Comparison of ENCODE assay signal across 18 cellular contexts in genomic region chr6:75090574-75090973, GRCh38.
DNase-seq lines count a peak whose midpoint lies in the region; ATAC-seq and TF ChIP-seq lines count a peak whose summit lies in the region.
"Had no signal": no experiment of that assay in that cellular context is flagged by ENCODE, and none has a peak within 500 bp of the region (broad histone marks: within the 10 kb centered on the region; RNA-seq: fewer than 3 reads in every experiment).

No MANE protein-coding gene starts in this region.

- ATAC-seq in body of pancreas (peak; percentile 56), left lobe of liver (peak; percentile 57), GM21717 (IDR thresholded peaks at IDR 0.05; ENCODE audit: unreplicated experiment) (no peak)

- peaks cover 14% of the 10 kb centered on the region for H3K4me1 Mint-ChIP-seq in osteocyte (ENCODE audit: unreplicated experiment)
- H3K4me1 Mint-ChIP-seq: IgD-negative memory B cell had no signal

- intact Hi-C loops in body of pancreas (cut with DNase I), result no loop called here
- intact Hi-C loops in uterus (cut with DNase I; ENCODE audit: low total_unique reads), result no loop called here
- intact Hi-C loops in A673 (cut with micrococcal nuclease; ENCODE audit: unreplicated experiment), result no loop called here

- no peak overlapping the region for H3K27ac ChIP-seq in body of pancreas
- H3K27ac ChIP-seq in uterus, result peak overlapping the region; percentile 20 to 48
- H3K27ac ChIP-seq in A673 (ENCODE audit: low read depth, low read length, poor library complexity, severe bottlenecking), result no peak overlapping the region
- H3K27ac ChIP-seq: C4-2B had no signal

- CTCF ChIA-PET in A673 (lab: Charles Lee), result no interaction called here

- H3K4me1 ChIP-seq in body of pancreas (peaks cover 5% of the 10 kb centered on the region), uterus (peaks cover 0 to 4% of the 10 kb centered on the region in 2 donors), A673 (ENCODE audit: insufficient read depth, low read length, poor library complexity, severe bottlenecking) (no peaks in the 10 kb centered on the region)

- 13 to 17% methylated on average over 1 of the region's 1 CpG for WGBS in body of pancreas, 2 donors

- H3K9me3 ChIP-seq in body of pancreas (no peaks in the 10 kb centered on the region), uterus (no peaks in the 10 kb centered on the region), A673 (ENCODE audit: low read depth, low read length, poor library complexity, severe bottlenecking) (no peaks in the 10 kb centered on the region)
- H3K9me3 ChIP-seq: Caco-2, HAP-1 had no signal

- peak in 2 of 4 donors; percentile 6 to 19 for DNase-seq in body of pancreas
- no peak for DNase-seq in left lobe of liver (ENCODE audit: low spot score)
- no peak for DNase-seq in osteocyte (ENCODE audit: extremely low spot score, unreplicated experiment)
- no peak for DNase-seq in uterus
- no peak for DNase-seq in A673 (ENCODE audit: low spot score)
- no peak for DNase-seq in DMS153 (lab: John Stamatoyannopoulos, UW)
- no peak for DNase-seq in KG1 (lab: John Stamatoyannopoulos, UW)
- DNase-seq: AML-193; CD4-positive, alpha-beta T cell; DMS79; GDM1; GM23248; KBM-7 had no signal

- peaks cover 51% of the 10 kb centered on the region for H3K36me3 Mint-ChIP-seq in osteocyte (ENCODE audit: unreplicated experiment)
- H3K36me3 Mint-ChIP-seq: IgD-negative memory B cell had no signal

- no peaks in the 10 kb centered on the region for H3K27me3 Mint-ChIP-seq in osteocyte (ENCODE audit: unreplicated experiment)
- H3K27me3 Mint-ChIP-seq: IgD-negative memory B cell had no signal

- no peaks in the 10 kb centered on the region for H3K9me3 Mint-ChIP-seq in osteocyte (ENCODE audit: unreplicated experiment)
- H3K9me3 Mint-ChIP-seq: CD4-positive, alpha-beta T cell; IgD-negative memory B cell had no signal

- peak overlapping the region; percentile 44 for H3K27ac Mint-ChIP-seq in osteocyte (ENCODE audit: unreplicated experiment)
- H3K27ac Mint-ChIP-seq: CD4-positive, alpha-beta T cell; IgD-negative memory B cell had no signal

- TF ChIP-seq CTCF in body of pancreas (IDR thresholded peaks at IDR 0.05) (no peak), osteocyte (IDR thresholded peaks at IDR 0.05) (no peak), uterus (IDR thresholded peaks at IDR 0.05) (no peak), A673 (conservative IDR thresholded peaks at IDR 0.05; ENCODE audit: low read depth, low read length) (no peak)

- POLR2A ChIA-PET in A673 (lab: Charles Lee; ENCODE audit: low non-redundant PET), result no interaction called here

- H3K4me3 Mint-ChIP-seq in osteocyte (ENCODE audit: unreplicated experiment), result no peak overlapping the region
- H3K4me3 Mint-ChIP-seq: CD4-positive, alpha-beta T cell; IgD-negative memory B cell had no signal

- no peaks in the 10 kb centered on the region for H3K27me3 ChIP-seq in body of pancreas
- H3K27me3 ChIP-seq in uterus, result no peaks in the 10 kb centered on the region
- H3K27me3 ChIP-seq in A673 (replicated peaks; ENCODE audit: insufficient read depth, low read depth, low read length, poor library complexity), result no peaks in the 10 kb centered on the region

- no peaks in the 10 kb centered on the region for H3K36me3 ChIP-seq in body of pancreas (replicated peaks in 1 of 2; ENCODE audit: insufficient read depth in 1 of 2, low read depth in 2 of 2)
- no peaks in the 10 kb centered on the region for H3K36me3 ChIP-seq in uterus
- no peaks in the 10 kb centered on the region for H3K36me3 ChIP-seq in A673 (ENCODE audit: insufficient read depth, low read length, poor library complexity, severe bottlenecking)
- H3K36me3 ChIP-seq: HAP-1 had no signal

- BruUV-seq in A673 (replicated peaks; lab: Mats Ljungman, UMichigan), result no TSS peak

- TF ChIP-seq POLR2A in body of pancreas (IDR thresholded peaks at IDR 0.05) (no peak), uterus (IDR thresholded peaks at IDR 0.05) (no peak)

- H3K4me3 ChIP-seq in body of pancreas, result no peak overlapping the region
- H3K4me3 ChIP-seq in uterus, result no peak overlapping the region
- no peak overlapping the region for H3K4me3 ChIP-seq in A673 (ENCODE audit: low read depth, low read length, poor library complexity, severe bottlenecking)
- H3K4me3 ChIP-seq: GM23248, HAP-1 had no signal

Comparison
In these comparisons a context has a peak if more than half of its experiments do, and no peak if none do; other contexts are left out.
1. H3K27ac ChIP-seq: peak in uterus (2 of 2); none in body of pancreas (0 of 4) and A673 (single experiment).